ENCODE assay signal across 22 cellular contexts in the genomic region with DNA sequence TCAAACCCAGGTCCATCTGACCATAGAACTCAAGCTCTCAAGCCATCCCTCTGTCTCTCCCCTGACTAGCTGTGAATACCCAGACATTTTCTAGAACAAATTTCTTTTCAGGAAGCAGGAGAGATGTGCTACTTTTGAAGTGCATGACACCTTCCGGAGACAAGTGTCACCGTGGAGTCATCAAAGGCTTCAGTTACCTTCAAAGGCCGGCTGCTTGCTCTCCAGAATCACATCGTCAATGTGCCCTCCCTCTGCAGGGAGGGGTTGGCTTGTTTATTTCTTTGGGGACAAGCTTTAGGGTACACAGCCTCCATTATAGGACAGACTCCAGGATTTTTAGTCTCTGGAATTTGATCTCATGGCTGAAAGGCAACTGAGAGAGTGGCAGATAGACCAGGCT. TPM values are rescaled to one million over a fixed set of nuclear protein-coding genes. Genes with fewer than 3 reads are reported as not detected.
DNase-seq lines count a peak whose midpoint lies in the region; ATAC-seq and TF ChIP-seq lines count a peak whose summit lies in the region.
"Had no signal": no experiment of that assay in that cellular context is flagged by ENCODE, and none has a peak within 500 bp of the region (broad histone marks: within the 10 kb centered on the region; RNA-seq: fewer than 3 reads in every experiment).

No MANE protein-coding gene starts in this region.

- peaks cover 3% of the 10 kb centered on the region for H3K9me3 Mint-ChIP-seq in activated CD4-positive, alpha-beta T cell treated with anti-CD3 and anti-CD28 coated beads for 36 hours (ENCODE audit: low read depth)
- no peaks in the 10 kb centered on the region for H3K9me3 Mint-ChIP-seq in activated CD8-positive, alpha-beta T cell treated with anti-CD3 and anti-CD28 coated beads for 36 hours
- H3K9me3 Mint-ChIP-seq: CD8-positive, alpha-beta memory T cell had no signal

- POLR2A ChIA-PET in activated CD4-positive, alpha-beta T cell treated with anti-CD3 and anti-CD28 coated beads for 36 hours (lab: Charles Lee): no interaction called here
- POLR2A ChIA-PET in activated CD8-positive, alpha-beta T cell treated with anti-CD3 and anti-CD28 coated beads for 36 hours (lab: Charles Lee): no interaction called here

- H3K27me3 Mint-ChIP-seq in activated CD4-positive, alpha-beta T cell treated with anti-CD3 and anti-CD28 coated beads for 36 hours: no peaks in the 10 kb centered on the region
- H3K27me3 Mint-ChIP-seq in activated CD8-positive, alpha-beta T cell treated with anti-CD3 and anti-CD28 coated beads for 36 hours: no peaks in the 10 kb centered on the region

- TF ChIP-seq CTCF in activated CD8-positive, alpha-beta T cell treated with anti-CD3 and anti-CD28 coated beads for 36 hours (IDR thresholded peaks at IDR 0.05): no peak

- no peaks in the 10 kb centered on the region for H3K36me3 Mint-ChIP-seq in activated CD4-positive, alpha-beta T cell treated with anti-CD3 and anti-CD28 coated beads for 36 hours (ENCODE audit: low read depth)
- no peaks in the 10 kb centered on the region for H3K36me3 Mint-ChIP-seq in activated CD8-positive, alpha-beta T cell treated with anti-CD3 and anti-CD28 coated beads for 36 hours (ENCODE audit: low read depth)
- H3K36me3 Mint-ChIP-seq: CD8-positive, alpha-beta memory T cell had no signal

- H3K4me1 Mint-ChIP-seq in activated CD4-positive, alpha-beta T cell treated with anti-CD3 and anti-CD28 coated beads for 36 hours: peaks cover 24% of the 10 kb centered on the region
- peaks cover 16% of the 10 kb centered on the region for H3K4me1 Mint-ChIP-seq in activated CD8-positive, alpha-beta T cell treated with anti-CD3 and anti-CD28 coated beads for 36 hours (ENCODE audit: low read depth)

- no peak overlapping the region for H3K4me3 Mint-ChIP-seq in activated CD4-positive, alpha-beta T cell treated with anti-CD3 and anti-CD28 coated beads for 36 hours
- no peak overlapping the region for H3K4me3 Mint-ChIP-seq in activated CD8-positive, alpha-beta T cell treated with anti-CD3 and anti-CD28 coated beads for 36 hours
- H3K4me3 Mint-ChIP-seq: CD8-positive, alpha-beta memory T cell had no signal

- H3K27ac Mint-ChIP-seq in activated CD4-positive, alpha-beta T cell treated with anti-CD3 and anti-CD28 coated beads for 36 hours: peak overlapping the region; percentile 71
- peak overlapping the region; percentile 40 for H3K27ac Mint-ChIP-seq in activated CD8-positive, alpha-beta T cell treated with anti-CD3 and anti-CD28 coated beads for 36 hours

- peak; percentile 55 for ATAC-seq in activated CD4-positive, alpha-beta T cell treated with anti-CD3 and anti-CD28 coated beads for 36 hours
- no peak for ATAC-seq in activated CD8-positive, alpha-beta T cell treated with anti-CD3 and anti-CD28 coated beads for 36 hours
- ATAC-seq in HG03039 (IDR thresholded peaks at IDR 0.05; ENCODE audit: unreplicated experiment): no peak
- ATAC-seq: GM12878, HCT116, K562 had no signal

- CTCF ChIA-PET in activated CD4-positive, alpha-beta T cell treated with anti-CD3 and anti-CD28 coated beads for 36 hours (lab: Charles Lee): no interaction called here
- CTCF ChIA-PET in activated CD8-positive, alpha-beta T cell treated with anti-CD3 and anti-CD28 coated beads for 36 hours (lab: Charles Lee): no interaction called here

- intact Hi-C loops in activated CD4-positive, alpha-beta T cell treated with anti-CD3 and anti-CD28 coated beads for 36 hours (cut with DNase I, micrococcal nuclease): no loop called here
- intact Hi-C loops in activated CD8-positive, alpha-beta T cell treated with anti-CD3 and anti-CD28 coated beads for 36 hours (cut with micrococcal nuclease): no loop called here

- peak; percentile 30 for DNase-seq in activated CD4-positive, alpha-beta T cell treated with anti-CD3 and anti-CD28 coated beads for 36 hours
- DNase-seq in activated CD4-positive, alpha-beta T cell treated with anti-CD3 and anti-CD28 coated beads, Interleukin-2, amount 50 U/mL, for 48 hours: no peak
- DNase-seq in stimulated activated CD4-positive, alpha-beta T cell treated with anti-CD3 and anti-CD28 coated beads, Interleukin-4, amount 100 ng/mL, for 24 hours: peak; percentile 4
- DNase-seq in stimulated activated CD4-positive, alpha-beta T cell treated with anti-CD3 and anti-CD28 coated beads, Interleukin-1b, Interleukin-23, amount 100 ng/mL, for 48 hours: no peak
- DNase-seq in activated CD8-positive, alpha-beta T cell treated with anti-CD3 and anti-CD28 coated beads for 36 hours: peak; percentile 11
- DNase-seq in UCSD-AML1 (lab: John Stamatoyannopoulos, UW; ENCODE audit: unreplicated experiment): no peak
- DNase-seq in NOMO-1 treated with DMSO at 0.1 percent for 48 hours (lab: John Stamatoyannopoulos, UW; ENCODE audit: unreplicated experiment): no peak
- DNase-seq: 8988T, BE2C, DMS79 treated with DMSO at 0.1 percent for 48 hours, GDM1, MV-4-11, NCI-H1417, NCI-H1930, NCI-H446, NCI-H82 had no signal

RNA-seq across cellular contexts. Expression of a gene that starts 37.7 kb away (rescaled TPM):
- not detected for total RNA-seq in activated CD4-positive, alpha-beta T cell treated with anti-CD3 and anti-CD28 coated beads for 36 hours
- total RNA-seq in activated CD8-positive, alpha-beta T cell treated with anti-CD3 and anti-CD28 coated beads for 36 hours: not detected
- total RNA-seq: CD8-positive, alpha-beta memory T cell; GM12878; K562; SJSA1 had no signal

Comparison
In these comparisons a context has a peak if more than half of its experiments do, and no peak if none do; other contexts are left out.
1. DNase-seq: peak in activated CD4-positive, alpha-beta T cell treated with anti-CD3 and anti-CD28 coated beads for 36 hours (single experiment), stimulated activated CD4-positive, alpha-beta T cell treated with anti-CD3 and anti-CD28 coated beads, Interleukin-4, amount 100 ng/mL, for 24 hours (single experiment) and activated CD8-positive, alpha-beta T cell treated with anti-CD3 and anti-CD28 coated beads for 36 hours (single experiment); none in activated CD4-positive, alpha-beta T cell treated with anti-CD3 and anti-CD28 coated beads, Interleukin-2, amount 50 U/mL, for 48 hours (0 of 2), stimulated activated CD4-positive, alpha-beta T cell treated with anti-CD3 and anti-CD28 coated beads, Interleukin-1b, Interleukin-23, amount 100 ng/mL, for 48 hours (single experiment), UCSD-AML1 (single experiment) and NOMO-1 treated with DMSO at 0.1 percent for 48 hours (single experiment).